In the genomic region with DNA sequence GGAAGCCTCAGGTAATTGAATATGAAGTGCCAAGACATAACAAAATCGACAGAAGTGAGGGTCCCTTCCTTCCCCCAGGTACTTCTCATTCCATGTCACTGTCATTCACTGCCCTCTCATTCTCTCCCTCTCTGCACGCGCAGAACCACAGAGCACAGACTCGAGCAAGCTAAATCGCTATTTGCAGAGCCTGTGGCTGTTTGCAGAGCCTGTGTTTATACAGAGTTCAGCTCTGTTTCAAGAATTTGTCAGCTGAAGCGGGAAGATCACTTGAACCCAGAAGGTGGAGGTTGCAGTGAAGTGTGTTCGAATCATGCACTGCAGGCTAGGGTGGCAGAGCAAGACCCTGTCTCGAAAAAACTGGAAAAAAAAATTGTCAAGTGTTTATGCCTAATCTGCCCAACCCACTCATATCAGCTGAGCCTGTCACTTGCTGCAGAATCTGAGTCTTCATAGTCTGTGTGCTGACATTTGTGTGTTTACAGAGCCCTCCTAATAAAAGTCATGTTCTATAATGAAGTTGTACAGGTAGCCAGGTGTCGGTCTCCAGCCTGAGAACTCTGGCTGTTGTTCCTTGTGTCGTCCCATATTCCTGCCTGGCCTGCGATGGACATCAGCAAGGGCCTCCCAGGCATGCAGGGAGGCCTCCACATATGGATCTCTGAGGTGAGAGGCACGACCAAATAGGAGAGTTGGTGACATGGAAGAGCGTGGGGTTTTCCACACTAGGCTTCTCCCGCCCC, we compare ENCODE assay signal across 1 cellular context.
TF ChIP-seq lines count a peak whose summit lies in the region.

No MANE protein-coding gene starts in this region.

TF ChIP-seq in GM12878, 131 proteins besides CTCF, POLR2A, EP300 and RAD21:
- TF ChIP-seq POLR2AphosphoS2 (IDR thresholded peaks at IDR 0.05; ENCODE audit: low read depth, low read length): no peak
- no peak for TF ChIP-seq NR2C1 (IDR thresholded peaks at IDR 0.05)
- TF ChIP-seq SPI1 (IDR thresholded peaks at IDR 0.05; ENCODE audit: borderline replicate concordance, insufficient read depth, low read depth, low read length): no peak
- no peak for TF ChIP-seq MTA3 (IDR thresholded peaks at IDR 0.05; ENCODE audit: borderline replicate concordance, low read length)
- TF ChIP-seq FOXM1 (IDR thresholded peaks at IDR 0.05; ENCODE audit: low read depth, low read length): no peak
- no peak for TF ChIP-seq CHD1 (IDR thresholded peaks at IDR 0.05; ENCODE audit: low read depth, low read length)
- TF ChIP-seq, protein P1, sequence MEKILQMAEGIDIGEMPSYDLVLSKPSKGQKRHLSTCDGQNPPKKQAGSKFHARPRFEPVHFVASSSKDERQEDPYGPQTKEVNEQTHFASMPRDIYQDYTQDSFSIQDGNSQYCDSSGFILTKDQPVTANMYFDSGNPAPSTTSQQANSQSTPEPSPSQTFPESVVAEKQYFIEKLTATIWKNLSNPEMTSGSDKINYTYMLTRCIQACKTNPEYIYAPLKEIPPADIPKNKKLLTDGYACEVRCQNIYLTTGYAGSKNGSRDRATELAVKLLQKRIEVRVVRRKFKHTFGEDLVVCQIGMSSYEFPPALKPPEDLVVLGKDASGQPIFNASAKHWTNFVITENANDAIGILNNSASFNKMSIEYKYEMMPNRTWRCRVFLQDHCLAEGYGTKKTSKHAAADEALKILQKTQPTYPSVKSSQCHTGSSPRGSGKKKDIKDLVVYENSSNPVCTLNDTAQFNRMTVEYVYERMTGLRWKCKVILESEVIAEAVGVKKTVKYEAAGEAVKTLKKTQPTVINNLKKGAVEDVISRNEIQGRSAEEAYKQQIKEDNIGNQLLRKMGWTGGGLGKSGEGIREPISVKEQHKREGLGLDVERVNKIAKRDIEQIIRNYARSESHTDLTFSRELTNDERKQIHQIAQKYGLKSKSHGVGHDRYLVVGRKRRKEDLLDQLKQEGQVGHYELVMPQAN (conservative IDR thresholded peaks at IDR 0.05): no peak
- no peak for TF ChIP-seq KAT2A (conservative IDR thresholded peaks at IDR 0.05; ENCODE audit: control insufficient read depth, low read depth, low read length)
- no peak for TF ChIP-seq IKZF1 (conservative IDR thresholded peaks at IDR 0.05)
- TF ChIP-seq, protein P2, sequence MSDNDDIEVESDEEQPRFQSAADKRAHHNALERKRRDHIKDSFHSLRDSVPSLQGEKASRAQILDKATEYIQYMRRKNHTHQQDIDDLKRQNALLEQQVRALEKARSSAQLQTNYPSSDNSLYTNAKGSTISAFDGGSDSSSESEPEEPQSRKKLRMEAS (IDR thresholded peaks at IDR 0.05; ENCODE audit: low read depth, low read length): no peak
- TF ChIP-seq, protein P3, sequence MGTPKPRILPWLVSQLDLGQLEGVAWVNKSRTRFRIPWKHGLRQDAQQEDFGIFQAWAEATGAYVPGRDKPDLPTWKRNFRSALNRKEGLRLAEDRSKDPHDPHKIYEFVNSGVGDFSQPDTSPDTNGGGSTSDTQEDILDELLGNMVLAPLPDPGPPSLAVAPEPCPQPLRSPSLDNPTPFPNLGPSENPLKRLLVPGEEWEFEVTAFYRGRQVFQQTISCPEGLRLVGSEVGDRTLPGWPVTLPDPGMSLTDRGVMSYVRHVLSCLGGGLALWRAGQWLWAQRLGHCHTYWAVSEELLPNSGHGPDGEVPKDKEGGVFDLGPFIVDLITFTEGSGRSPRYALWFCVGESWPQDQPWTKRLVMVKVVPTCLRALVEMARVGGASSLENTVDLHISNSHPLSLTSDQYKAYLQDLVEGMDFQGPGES (IDR thresholded peaks at IDR 0.05): no peak
- TF ChIP-seq, protein P4, sequence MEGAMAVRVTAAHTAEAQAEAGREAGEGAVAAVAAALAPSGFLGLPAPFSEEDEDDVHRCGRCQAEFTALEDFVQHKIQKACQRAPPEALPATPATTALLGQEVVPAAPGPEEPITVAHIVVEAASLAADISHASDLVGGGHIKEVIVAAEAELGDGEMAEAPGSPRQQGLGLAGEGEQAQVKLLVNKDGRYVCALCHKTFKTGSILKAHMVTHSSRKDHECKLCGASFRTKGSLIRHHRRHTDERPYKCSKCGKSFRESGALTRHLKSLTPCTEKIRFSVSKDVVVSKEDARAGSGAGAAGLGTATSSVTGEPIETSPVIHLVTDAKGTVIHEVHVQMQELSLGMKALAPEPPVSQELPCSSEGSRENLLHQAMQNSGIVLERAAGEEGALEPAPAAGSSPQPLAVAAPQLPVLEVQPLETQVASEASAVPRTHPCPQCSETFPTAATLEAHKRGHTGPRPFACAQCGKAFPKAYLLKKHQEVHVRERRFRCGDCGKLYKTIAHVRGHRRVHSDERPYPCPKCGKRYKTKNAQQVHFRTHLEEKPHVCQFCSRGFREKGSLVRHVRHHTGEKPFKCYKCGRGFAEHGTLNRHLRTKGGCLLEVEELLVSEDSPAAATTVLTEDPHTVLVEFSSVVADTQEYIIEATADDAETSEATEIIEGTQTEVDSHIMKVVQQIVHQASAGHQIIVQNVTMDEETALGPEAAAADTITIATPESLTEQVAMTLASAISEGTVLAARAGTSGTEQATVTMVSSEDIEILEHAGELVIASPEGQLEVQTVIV (IDR thresholded peaks at IDR 0.05; ENCODE audit: borderline replicate concordance, partially characterized antibody): no peak
- no peak for TF ChIP-seq FOXK2 (IDR thresholded peaks at IDR 0.05)
- no peak for TF ChIP-seq CBX5 (IDR thresholded peaks at IDR 0.05; ENCODE audit: low read depth)
- TF ChIP-seq WRNIP1 (IDR thresholded peaks at IDR 0.05; ENCODE audit: borderline replicate concordance, low read depth, low read length): no peak
- no peak for TF ChIP-seq ZNF24 (IDR thresholded peaks at IDR 0.05)
- TF ChIP-seq RB1 (IDR thresholded peaks at IDR 0.05; ENCODE audit: borderline replicate concordance): no peak
- no peak for TF ChIP-seq MEF2B (IDR thresholded peaks at IDR 0.05; ENCODE audit: partially characterized antibody, poor library complexity, severe bottlenecking)
- no peak for TF ChIP-seq CBX3 (IDR thresholded peaks at IDR 0.05; ENCODE audit: borderline replicate concordance, low read depth)
